ENCODE assay signal across 8 cellular contexts in the genomic region with DNA sequence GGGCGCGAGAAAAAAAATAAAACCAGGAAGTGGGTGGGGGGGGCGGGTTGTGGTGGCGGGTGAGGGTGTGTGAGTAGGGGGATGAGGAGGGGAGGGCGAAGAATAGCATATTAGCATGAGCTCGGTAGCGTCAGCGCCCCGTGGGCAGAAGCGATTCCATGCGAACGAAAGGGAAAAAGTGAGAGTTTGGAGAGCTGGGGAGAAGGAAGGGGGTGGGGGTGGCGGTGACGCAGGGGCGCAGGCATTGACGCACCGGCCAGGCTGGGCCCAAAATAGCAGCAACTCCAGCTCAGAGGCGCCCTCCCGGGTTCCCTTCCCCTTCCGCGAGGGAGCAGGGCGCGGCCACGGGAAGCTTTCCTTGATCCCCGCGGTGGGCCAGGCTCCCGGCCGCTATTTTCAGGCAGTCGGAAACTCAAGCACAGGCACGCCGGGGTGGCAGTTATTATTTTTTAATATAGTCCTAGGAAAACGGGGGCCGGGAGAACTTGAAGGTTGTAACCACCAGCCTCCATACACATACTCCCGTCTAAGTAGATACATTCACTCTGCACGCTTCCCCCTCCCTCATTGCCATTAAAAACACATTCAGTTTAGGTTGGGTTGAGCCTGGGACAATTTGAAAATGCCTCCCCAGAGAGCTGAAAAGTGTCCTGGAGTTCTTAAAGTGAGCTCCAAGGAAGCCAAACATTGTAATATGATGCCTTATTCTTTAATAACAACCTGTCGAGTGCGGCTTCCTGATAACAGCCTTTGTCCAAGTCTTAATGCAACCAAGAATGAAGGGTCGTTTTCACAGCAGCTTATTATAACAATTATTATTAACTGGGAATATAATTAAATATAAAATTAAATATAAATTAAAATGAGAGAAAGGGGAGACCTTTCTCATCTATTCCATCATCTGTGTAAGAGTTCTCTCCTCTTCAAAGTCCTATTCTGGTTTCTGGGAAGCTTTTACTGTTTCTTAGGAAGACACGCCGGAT. TPM values are rescaled to one million over a fixed set of nuclear protein-coding genes. Genes with fewer than 3 reads are reported as not detected.
DNase-seq lines count a peak whose midpoint lies in the region; TF ChIP-seq lines count a peak whose summit lies in the region.

No MANE protein-coding gene starts in this region.

- H3K27ac ChIP-seq in GM23248 (peak overlapping the region; percentile 99), adipose tissue (ENCODE audit: low read depth, low read length) (peak overlapping the region; percentile 82)

- H3K36me3 Mint-ChIP-seq in type B pancreatic cell: peaks cover 3% of the 10 kb centered on the region

- H3K36me3 ChIP-seq in GM23248 (ENCODE audit: low read depth) (no peaks in the 10 kb centered on the region), MG63 (no peaks in the 10 kb centered on the region)

- peaks cover 43% of the 10 kb centered on the region for H3F3A ChIP-seq in GM23248 (ENCODE audit: insufficient read depth)

- H3K9me3 ChIP-seq in GM23248 (ENCODE audit: low read depth): no peaks in the 10 kb centered on the region
- no peaks in the 10 kb centered on the region for H3K9me3 ChIP-seq in MG63

- no peaks in the 10 kb centered on the region for H4K20me1 ChIP-seq in GM23248 (ENCODE audit: insufficient read depth)

- no peaks in the 10 kb centered on the region for H3K9me2 ChIP-seq in GM23248 (ENCODE audit: insufficient read depth)

- H3K4me2 ChIP-seq in GM23248 (ENCODE audit: unreplicated experiment): peak overlapping the region; percentile 89

- intact Hi-C loops in cardiac septum (cut with DNase I): loop anchor here (1.0 to 10.0 kb wide), 6 partner anchors 8 to 850 kb away; partner anchors contain the start of gene GPD2

- peak overlapping the region; percentile 100 for H3K27ac Mint-ChIP-seq in type B pancreatic cell

- peak overlapping the region; percentile 88 for H3K4me3 Mint-ChIP-seq in type B pancreatic cell

- 1% methylated on average over 22 to 40 of the region's 40 CpGs for WGBS in GM23248 (ENCODE audit: low coverage in 1 of 2, low lambda C conversion rate in 2 of 2, missing lambda C conversion rate in 2 of 2), 2 experiments
- 1 to 2% (median 1%) methylated on average over 39 to 40 of the region's 40 CpGs for WGBS in adipose tissue, 3 donors

- peak; percentile 65 for DNase-seq in DMS 273 treated with DMSO at 0.1 percent for 48 hours (lab: John Stamatoyannopoulos, UW)
- DNase-seq in GM23248: peak; percentile 98
- DNase-seq in MG63: peak; percentile 92
- peak; percentile 62 to 78 for DNase-seq in SW 1271 (lab: John Stamatoyannopoulos, UW)
- DNase-seq in cardiac septum (ENCODE audit: low spot score): peak; percentile 96
- DNase-seq in pons (ENCODE audit: low spot score): peak; percentile 82
- no peak for DNase-seq in type B pancreatic cell (ENCODE audit: extremely low spot score, unreplicated experiment)

- in situ Hi-C loops in GM23248 (cut with MboI): no loop called here

- peaks cover 33% of the 10 kb centered on the region for H3K4me1 Mint-ChIP-seq in type B pancreatic cell (ENCODE audit: unreplicated experiment)

- H3K27me3 ChIP-seq in GM23248 (replicated peaks; ENCODE audit: insufficient read depth) (no peaks in the 10 kb centered on the region), MG63 (no peaks in the 10 kb centered on the region)

- peaks cover 41% of the 10 kb centered on the region for H3K79me2 ChIP-seq in GM23248 (ENCODE audit: insufficient read depth)

- peaks cover 19% of the 10 kb centered on the region for H3K4me1 ChIP-seq in GM23248 (ENCODE audit: insufficient read depth)

- no peaks in the 10 kb centered on the region for H3K9me3 Mint-ChIP-seq in type B pancreatic cell

- H3K27me3 Mint-ChIP-seq in type B pancreatic cell: peaks cover 31% of the 10 kb centered on the region

- no peak for TF ChIP-seq CTCF in type B pancreatic cell (conservative IDR thresholded peaks at IDR 0.05)

- H3K4me3 ChIP-seq in GM23248: peak overlapping the region; percentile 78
- H3K4me3 ChIP-seq in MG63: peak overlapping the region; percentile 72

- peak overlapping the region; percentile 98 for H3K9ac ChIP-seq in GM23248

- H2AFZ ChIP-seq in GM23248: peak overlapping the region; percentile 84

RNA-seq across cellular contexts. Expression of gene NR4A2, which starts 2.3 kb away (rescaled TPM):
- 0.86 and 1.1 TPM in 2 replicates for total RNA-seq in GM23248 (2014; rRNA removed; shearing (Covaris generic))
- polyA plus RNA-seq in GM23248 (2016; fragmentation: Nextera tagmentation; extraction: Ambion mirVana): 1.9 and 2.9 TPM in 2 replicates
- not detected in 2 replicates for total RNA-seq in MG63 (2014; rRNA removed; shearing (Covaris generic); ENCODE audit: low replicate concordance)
- 10 to 100 TPM in 2 of 3 donors, 1 to 10 TPM in 1; 4.0 to 93.8 (median 13.1) TPM for polyA plus RNA-seq in adipose tissue
- total RNA-seq in cardiac septum: 1.1 TPM
- 4.4 and 11.0 TPM in 2 replicates for total RNA-seq in type B pancreatic cell (ENCODE audit: low replicate concordance)
